ENCODE assay signal across 1 cellular context in genomic region chr4:118284169-118284568, GRCh38.
TF ChIP-seq lines count a peak whose summit lies in the region.

No MANE protein-coding gene starts in this region.

TF ChIP-seq in WTC11, 78 proteins besides CTCF, POLR2A, EP300 and RAD21 (continued from another document):
- no peak for TF ChIP-seq ATF2 (CRISPR knock-in tag; IDR thresholded peaks at IDR 0.05; ENCODE audit: borderline replicate concordance, low read depth)
- no peak for TF ChIP-seq ZNF425 (CRISPR knock-in tag; conservative IDR thresholded peaks at IDR 0.05)
- no peak for TF ChIP-seq E2F1 (CRISPR knock-in tag; IDR thresholded peaks at IDR 0.05)
- TF ChIP-seq ZNF281 (CRISPR knock-in tag; IDR thresholded peaks at IDR 0.05) = no peak
- no peak for TF ChIP-seq ARID4B (CRISPR knock-in tag; IDR thresholded peaks at IDR 0.05; ENCODE audit: borderline replicate concordance)
- no peak for TF ChIP-seq USF1 (CRISPR knock-in tag; IDR thresholded peaks at IDR 0.05)
- TF ChIP-seq ZMAT4 (CRISPR knock-in tag; IDR thresholded peaks at IDR 0.05) = no peak
- TF ChIP-seq GABPB1 (CRISPR knock-in tag; IDR thresholded peaks at IDR 0.05) = no peak
- no peak for TF ChIP-seq TEAD1 (CRISPR knock-in tag; IDR thresholded peaks at IDR 0.05)
- TF ChIP-seq ZNF138 (CRISPR knock-in tag; conservative IDR thresholded peaks at IDR 0.05) = no peak
- TF ChIP-seq MAX (CRISPR knock-in tag; IDR thresholded peaks at IDR 0.05) = no peak
- TF ChIP-seq MXD4 (CRISPR knock-in tag; IDR thresholded peaks at IDR 0.05; ENCODE audit: borderline replicate concordance) = no peak
- TF ChIP-seq NR1H2 (CRISPR knock-in tag; IDR thresholded peaks at IDR 0.05) = no peak
- no peak for TF ChIP-seq USF2 (CRISPR knock-in tag; IDR thresholded peaks at IDR 0.05)
- no peak for TF ChIP-seq JUN (CRISPR knock-in tag; IDR thresholded peaks at IDR 0.05)
- TF ChIP-seq PREB (CRISPR knock-in tag; IDR thresholded peaks at IDR 0.05; ENCODE audit: borderline replicate concordance) = no peak
- TF ChIP-seq ZNF671 (CRISPR knock-in tag; IDR thresholded peaks at IDR 0.05) = no peak
TF ChIP-seq in WTC11: peak in this region for 0.
